ENCODE assay signal across 10 cellular contexts in genomic region chr10:14586901-14587300, GRCh38.
DNase-seq lines count a peak whose midpoint lies in the region; ATAC-seq lines count a peak whose summit lies in the region.
"Had no signal": no experiment of that assay in that cellular context is flagged by ENCODE, and none has a peak within 500 bp of the region (broad histone marks: within the 10 kb centered on the region; RNA-seq: fewer than 3 reads in every experiment).

No MANE protein-coding gene starts in this region.

- no peak for ATAC-seq in activated CD4-positive, alpha-beta T cell treated with anti-CD3 and anti-CD28 coated beads for 36 hours
- ATAC-seq in stimulated activated memory B cell treated with anti-CD40 and anti-IgM and Interleukin-4, amounts not matched to agents 10 μg/mL and 1 μg/mL and 100 μg/mL, for 72 hours: no peak

- H3K4me1 Mint-ChIP-seq in activated CD4-positive, alpha-beta T cell treated with anti-CD3 and anti-CD28 coated beads for 36 hours: peaks cover 93% of the 10 kb centered on the region
- H3K4me1 Mint-ChIP-seq in T-helper 2 cell treated with Interferon-gamma antibody and Interleukin-4, amounts not matched to agents 5 μg/mL and 100 μg/mL, for 36 hours (ENCODE audit: low read depth): peaks cover 82% of the 10 kb centered on the region
- H3K4me1 Mint-ChIP-seq in stimulated activated memory B cell treated with anti-CD40 and anti-IgM and Interleukin-4, amounts not matched to agents 10 μg/mL and 1 μg/mL and 100 μg/mL, for 72 hours: peaks cover 94% of the 10 kb centered on the region

- H3K36me3 Mint-ChIP-seq in activated CD4-positive, alpha-beta T cell treated with anti-CD3 and anti-CD28 coated beads for 36 hours (ENCODE audit: low read depth): peaks cover 63% of the 10 kb centered on the region
- peaks cover 57% of the 10 kb centered on the region for H3K36me3 Mint-ChIP-seq in T-helper 2 cell treated with Interferon-gamma antibody and Interleukin-4, amounts not matched to agents 5 μg/mL and 100 μg/mL, for 36 hours (ENCODE audit: low read depth)
- peaks cover 8% of the 10 kb centered on the region for H3K36me3 Mint-ChIP-seq in stimulated activated memory B cell treated with anti-CD40 and anti-IgM and Interleukin-4, amounts not matched to agents 10 μg/mL and 1 μg/mL and 100 μg/mL, for 72 hours

- intact Hi-C loops in activated CD4-positive, alpha-beta T cell treated with anti-CD3 and anti-CD28 coated beads for 36 hours (cut with DNase I, micrococcal nuclease): loop anchor here (1.0 to 10.0 kb wide), 5 partner anchors 15 to 370 kb away; partner anchors contain the start of genes MEIG1 (in 2 of the 2), DCLRE1C (in 1 of the 2) and SUV39H2 (in 1 of the 2)

- no peak overlapping the region for H3K4me3 Mint-ChIP-seq in activated CD4-positive, alpha-beta T cell treated with anti-CD3 and anti-CD28 coated beads for 36 hours
- H3K4me3 Mint-ChIP-seq in T-helper 2 cell treated with Interferon-gamma antibody and Interleukin-4, amounts not matched to agents 5 μg/mL and 100 μg/mL, for 36 hours: peak overlapping the region; percentile 68
- no peak overlapping the region for H3K4me3 Mint-ChIP-seq in stimulated activated memory B cell treated with anti-CD40 and anti-IgM and Interleukin-4, amounts not matched to agents 10 μg/mL and 1 μg/mL and 100 μg/mL, for 72 hours

- POLR2A ChIA-PET in activated CD4-positive, alpha-beta T cell treated with anti-CD3 and anti-CD28 coated beads for 36 hours (lab: Charles Lee): no interaction called here

- CTCF ChIA-PET in activated CD4-positive, alpha-beta T cell treated with anti-CD3 and anti-CD28 coated beads for 36 hours (lab: Charles Lee): no interaction called here

- H3K27ac Mint-ChIP-seq in activated CD4-positive, alpha-beta T cell treated with anti-CD3 and anti-CD28 coated beads for 36 hours: peak overlapping the region; percentile 89
- peak overlapping the region; percentile 97 for H3K27ac Mint-ChIP-seq in T-helper 2 cell treated with Interferon-gamma antibody and Interleukin-4, amounts not matched to agents 5 μg/mL and 100 μg/mL, for 36 hours
- H3K27ac Mint-ChIP-seq in stimulated activated memory B cell treated with anti-CD40 and anti-IgM and Interleukin-4, amounts not matched to agents 10 μg/mL and 1 μg/mL and 100 μg/mL, for 72 hours: peak overlapping the region; percentile 86

- no peaks in the 10 kb centered on the region for H3K9me3 Mint-ChIP-seq in activated CD4-positive, alpha-beta T cell treated with anti-CD3 and anti-CD28 coated beads for 36 hours (ENCODE audit: low read depth)
- H3K9me3 Mint-ChIP-seq in T-helper 2 cell treated with Interferon-gamma antibody and Interleukin-4, amounts not matched to agents 5 μg/mL and 100 μg/mL, for 36 hours: no peaks in the 10 kb centered on the region
- no peaks in the 10 kb centered on the region for H3K9me3 Mint-ChIP-seq in stimulated activated memory B cell treated with anti-CD40 and anti-IgM and Interleukin-4, amounts not matched to agents 10 μg/mL and 1 μg/mL and 100 μg/mL, for 72 hours

- peak; percentile 60 for DNase-seq in activated CD4-positive, alpha-beta T cell treated with anti-CD3 and anti-CD28 coated beads for 36 hours
- DNase-seq in activated CD4-positive, alpha-beta T cell treated with anti-CD3 and anti-CD28 coated beads, Interleukin-2, amount 50 U/mL, for 48 hours: no peak
- no peak for DNase-seq in T-helper 2 cell treated with Interferon-gamma antibody and Interleukin-4, amounts not matched to agents 5 μg/mL and 100 μg/mL, for 36 hours (ENCODE audit: low spot score)
- DNase-seq in central memory CD4-positive, alpha-beta T cell: peak; percentile 86
- DNase-seq in NCI-H2227 treated with DMSO at 0.1 percent for 48 hours (lab: John Stamatoyannopoulos, UW): no peak
- no peak for DNase-seq in midbrain (lab: John Stamatoyannopoulos, UW)
- DNase-seq in RKO (ENCODE audit: low spot score): no peak
- DNase-seq: hypothalamus, NCI-H1694 treated with DMSO at 0.1 percent for 48 hours had no signal

- H3K27me3 Mint-ChIP-seq in activated CD4-positive, alpha-beta T cell treated with anti-CD3 and anti-CD28 coated beads for 36 hours: no peaks in the 10 kb centered on the region
- no peaks in the 10 kb centered on the region for H3K27me3 Mint-ChIP-seq in T-helper 2 cell treated with Interferon-gamma antibody and Interleukin-4, amounts not matched to agents 5 μg/mL and 100 μg/mL, for 36 hours (ENCODE audit: low read depth)
- no peaks in the 10 kb centered on the region for H3K27me3 Mint-ChIP-seq in stimulated activated memory B cell treated with anti-CD40 and anti-IgM and Interleukin-4, amounts not matched to agents 10 μg/mL and 1 μg/mL and 100 μg/mL, for 72 hours

Comparison
In these comparisons a context has a peak if more than half of its experiments do, and no peak if none do; other contexts are left out.
1. DNase-seq: peak in activated CD4-positive, alpha-beta T cell treated with anti-CD3 and anti-CD28 coated beads for 36 hours (single experiment) and central memory CD4-positive, alpha-beta T cell (single experiment); none in activated CD4-positive, alpha-beta T cell treated with anti-CD3 and anti-CD28 coated beads, Interleukin-2, amount 50 U/mL, for 48 hours (0 of 2), T-helper 2 cell treated with Interferon-gamma antibody and Interleukin-4, amounts not matched to agents 5 μg/mL and 100 μg/mL, for 36 hours (single experiment), NCI-H2227 treated with DMSO at 0.1 percent for 48 hours (single experiment), midbrain (single experiment) and RKO (single experiment).
2. Peak in every context shown above with its lines, with median percentiles within 50 percentile points of each other: H3K27ac Mint-ChIP-seq.